Comparison of ENCODE assay signal across 9 cellular contexts in the genomic region with DNA sequence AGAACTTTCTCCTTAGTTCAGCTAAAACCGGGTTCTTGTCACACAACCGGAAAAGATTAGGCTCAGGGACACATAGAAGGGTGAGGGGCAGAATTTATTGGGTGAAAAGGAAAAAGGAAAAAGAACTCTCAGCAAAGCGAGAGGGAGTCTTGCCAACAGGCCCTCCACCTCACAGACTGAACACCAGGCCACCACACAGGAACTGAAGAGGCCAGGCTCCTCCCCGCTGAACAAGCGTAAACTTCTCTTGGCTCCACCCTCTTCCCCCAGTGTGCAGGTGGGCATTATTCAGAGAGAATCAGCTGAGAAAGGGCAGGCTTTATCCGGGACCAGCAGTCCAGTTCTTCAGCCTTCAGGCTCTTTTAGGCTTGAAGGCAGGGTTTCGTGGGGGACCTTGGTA.
DNase-seq lines count a peak whose midpoint lies in the region; ATAC-seq, FAIRE-seq and TF ChIP-seq lines count a peak whose summit lies in the region.
"Had no signal": no experiment of that assay in that cellular context is flagged by ENCODE, and none has a peak within 500 bp of the region (broad histone marks: within the 10 kb centered on the region; RNA-seq: fewer than 3 reads in every experiment).

No MANE protein-coding gene starts in this region.

- H3K4me1 ChIP-seq in right lobe of liver (no peaks in the 10 kb centered on the region), HepG2 (ENCODE audit: insufficient read depth, low read length) (peaks cover 23% of the 10 kb centered on the region), psoas muscle (no peaks in the 10 kb centered on the region)

- DNase-seq in right lobe of liver (peak in 1 of 3 donors; percentile 32), HepG2 (ENCODE audit: low spot score) (no peak), memory B cell (ENCODE audit: low spot score in 2 of 2) (peak; percentile 54 to 55), psoas muscle (no peak), NCI-H1930 (lab: John Stamatoyannopoulos, UW) (no peak), AML-193 (lab: John Stamatoyannopoulos, UW) (no peak)
- peak; percentile 12 to 26 for DNase-seq in activated CD4-positive, alpha-beta T cell treated with anti-CD3 and anti-CD28 coated beads for 4 hours

- no peaks in the 10 kb centered on the region for H3K9me3 ChIP-seq in right lobe of liver
- no peaks in the 10 kb centered on the region for H3K9me3 ChIP-seq in HepG2 (ENCODE audit: low read length)
- no peaks in the 10 kb centered on the region for H3K9me3 ChIP-seq in psoas muscle

- CTCF ChIA-PET in HepG2 (lab: Yijun Ruan, JAX; ENCODE audit: low intra/inter-chr PET ratio, low total read pairs), result no interaction called here

- H3K4me1 Mint-ChIP-seq in memory B cell, result peaks cover 29% of the 10 kb centered on the region

- in situ Hi-C loops in HepG2 (cut with HindIII; ENCODE audit: extremely low pct_ligation_motif_present, low pct_unique_long_range_greater_than_20kb), result no loop called here

- no peaks in the 10 kb centered on the region for H4K20me1 ChIP-seq in HepG2 (ENCODE audit: insufficient read depth, low read length)

- POLR2A ChIA-PET in HepG2 (lab: Yijun Ruan, JAX), result no interaction called here

- H3K27ac ChIP-seq in right lobe of liver (no peak overlapping the region), HepG2 (ENCODE audit: extremely low read length, insufficient read depth, low read length) (no peak overlapping the region), psoas muscle (no peak overlapping the region)

- peaks cover 5% of the 10 kb centered on the region for H3K36me3 Mint-ChIP-seq in memory B cell

- no peak overlapping the region for H2AFZ ChIP-seq in HepG2 (ENCODE audit: low read length)

- FAIRE-seq in HepG2 (lab: Jason Lieb, UNC), result no peak
- FAIRE-seq: G401.6 had no signal

- H3K27me3 Mint-ChIP-seq in memory B cell, result no peaks in the 10 kb centered on the region

- TF ChIP-seq POLR2A in right lobe of liver (IDR thresholded peaks at IDR 0.05) (no peak), HepG2 (IDR thresholded peaks at IDR 0.05; ENCODE audit: insufficient read depth in 1 of 2, low read depth in 2 of 2, low read length in 2 of 2) (no peak)

- intact Hi-C loops in right lobe of liver (cut with DNase I), result no loop called here
- intact Hi-C loops in HepG2 (cut with micrococcal nuclease; ENCODE audit: unreplicated experiment), result no loop called here
- intact Hi-C loops in psoas muscle (cut with DNase I), result no loop called here

- no peak overlapping the region for H3K4me3 ChIP-seq in right lobe of liver
- no peak overlapping the region for H3K4me3 ChIP-seq in HepG2 (replicated peaks in 1 of 3; ENCODE audit: insufficient read depth in 1 of 3, low read depth in 2 of 3, low read length in 3 of 3)
- H3K4me3 ChIP-seq in psoas muscle, result no peak overlapping the region

- no peak for TF ChIP-seq RAD21 in HepG2 (CRISPR knock-in tag; IDR thresholded peaks at IDR 0.05)

- H3K9me3 Mint-ChIP-seq in memory B cell, result no peaks in the 10 kb centered on the region

- 45% methylated on average over 7 of the region's 7 CpGs for WGBS in right lobe of liver (ENCODE audit: insufficient coverage, low coverage, low lambda C conversion rate, missing lambda C conversion rate)
- 89% methylated on average over 7 of the region's 7 CpGs for WGBS in HepG2 (ENCODE audit: low lambda C conversion rate)
- WGBS in psoas muscle, 3 donors, result 70 to 82% (median 75%) methylated on average over 7 of the region's 7 CpGs

- no peak overlapping the region for H3K4me2 ChIP-seq in HepG2 (ENCODE audit: low read depth, low read length)

- H3K79me2 ChIP-seq in HepG2 (ENCODE audit: insufficient read depth, low read length), result no peaks in the 10 kb centered on the region

- no peaks in the 10 kb centered on the region for H3K36me3 ChIP-seq in right lobe of liver
- no peaks in the 10 kb centered on the region for H3K36me3 ChIP-seq in HepG2 (replicated peaks in 1 of 2; ENCODE audit: control insufficient read depth in 1 of 2, insufficient read depth in 2 of 2, low read length in 2 of 2)
- H3K36me3 ChIP-seq in psoas muscle (ENCODE audit: insufficient read depth in 1 of 2, low read depth in 1 of 2), result no peaks in the 10 kb centered on the region

- H3K27ac Mint-ChIP-seq in memory B cell, result peak overlapping the region; percentile 98

- no peak overlapping the region for H3K9ac ChIP-seq in HepG2 (ENCODE audit: insufficient read depth, low read depth, low read length)

- TF ChIP-seq CTCF in right lobe of liver (IDR thresholded peaks at IDR 0.05) (no peak), HepG2 (CRISPR knock-in tag; IDR thresholded peaks at IDR 0.05) (no peak), psoas muscle (IDR thresholded peaks at IDR 0.05) (no peak)

- TF ChIP-seq EP300 in HepG2 (IDR thresholded peaks at IDR 0.05; ENCODE audit: low read depth in 2 of 2, low read length in 2 of 2) (no peak), HepG2 (CRISPR knock-in tag; IDR thresholded peaks at IDR 0.05; ENCODE audit: borderline replicate concordance) (no peak)

- H3K27me3 ChIP-seq in right lobe of liver (no peaks in the 10 kb centered on the region), HepG2 (ENCODE audit: control insufficient read depth in 1 of 2, insufficient read depth in 2 of 2, low read length in 2 of 2) (no peaks in the 10 kb centered on the region), psoas muscle (ENCODE audit: insufficient read depth in 3 of 3, low read length in 2 of 3) (no peaks in the 10 kb centered on the region)

- BruUV-seq in HepG2 (replicated peaks; lab: Mats Ljungman, UMichigan), result no TSS peak

- ATAC-seq in right lobe of liver, result peak; percentile 50 to 76 (median 73)
- no peak; the same call in 2 of the 3 replicates for ATAC-seq in HepG2
- ATAC-seq in HG03064 (IDR thresholded peaks at IDR 0.05; ENCODE audit: low read depth, unreplicated experiment), result peak; percentile 64
- peak; percentile 93 for ATAC-seq in memory B cell (ENCODE audit: low read depth)
- ATAC-seq in psoas muscle, result no peak

- H3K4me3 Mint-ChIP-seq in memory B cell, result peak overlapping the region; percentile 71

TF ChIP-seq in HepG2, 621 proteins besides CTCF, POLR2A, EP300 and RAD21:
- TF ChIP-seq MAFG (CRISPR knock-in tag; IDR thresholded peaks at IDR 0.05), result no peak
- TF ChIP-seq PHF8 (CRISPR knock-in tag; IDR thresholded peaks at IDR 0.05), result no peak
- TF ChIP-seq, protein P1, sequence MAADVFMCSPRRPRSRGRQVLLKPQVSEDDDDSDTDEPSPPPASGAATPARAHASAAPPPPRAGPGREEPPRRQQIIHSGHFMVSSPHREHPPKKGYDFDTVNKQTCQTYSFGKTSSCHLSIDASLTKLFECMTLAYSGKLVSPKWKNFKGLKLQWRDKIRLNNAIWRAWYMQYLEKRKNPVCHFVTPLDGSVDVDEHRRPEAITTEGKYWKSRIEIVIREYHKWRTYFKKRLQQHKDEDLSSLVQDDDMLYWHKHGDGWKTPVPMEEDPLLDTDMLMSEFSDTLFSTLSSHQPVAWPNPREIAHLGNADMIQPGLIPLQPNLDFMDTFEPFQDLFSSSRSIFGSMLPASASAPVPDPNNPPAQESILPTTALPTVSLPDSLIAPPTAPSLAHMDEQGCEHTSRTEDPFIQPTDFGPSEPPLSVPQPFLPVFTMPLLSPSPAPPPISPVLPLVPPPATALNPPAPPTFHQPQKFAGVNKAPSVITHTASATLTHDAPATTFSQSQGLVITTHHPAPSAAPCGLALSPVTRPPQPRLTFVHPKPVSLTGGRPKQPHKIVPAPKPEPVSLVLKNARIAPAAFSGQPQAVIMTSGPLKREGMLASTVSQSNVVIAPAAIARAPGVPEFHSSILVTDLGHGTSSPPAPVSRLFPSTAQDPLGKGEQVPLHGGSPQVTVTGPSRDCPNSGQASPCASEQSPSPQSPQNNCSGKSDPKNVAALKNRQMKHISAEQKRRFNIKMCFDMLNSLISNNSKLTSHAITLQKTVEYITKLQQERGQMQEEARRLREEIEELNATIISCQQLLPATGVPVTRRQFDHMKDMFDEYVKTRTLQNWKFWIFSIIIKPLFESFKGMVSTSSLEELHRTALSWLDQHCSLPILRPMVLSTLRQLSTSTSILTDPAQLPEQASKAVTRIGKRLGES (CRISPR knock-in tag; IDR thresholded peaks at IDR 0.05; ENCODE audit: borderline replicate concordance), result no peak
- no peak for TF ChIP-seq ZNF782 (CRISPR knock-in tag; IDR thresholded peaks at IDR 0.05; ENCODE audit: borderline replicate concordance)
- no peak for TF ChIP-seq PAX8 (CRISPR knock-in tag; IDR thresholded peaks at IDR 0.05; ENCODE audit: borderline replicate concordance)
- TF ChIP-seq NFIC (IDR thresholded peaks at IDR 0.05; ENCODE audit: low read length), result no peak
- TF ChIP-seq KLF11 (CRISPR knock-in tag; IDR thresholded peaks at IDR 0.05), result no peak
TF ChIP-seq in HepG2: peak in this region for 0.

Comparison
In these comparisons a context has a peak if more than half of its experiments do, and no peak if none do; other contexts are left out.
1. ATAC-seq: peak in right lobe of liver (4 of 4), HG03064 (single experiment) and memory B cell (single experiment); none in HepG2 (single experiment) and psoas muscle (0 of 4).
2. DNase-seq: peak in activated CD4-positive, alpha-beta T cell treated with anti-CD3 and anti-CD28 coated beads for 4 hours (2 of 2) and memory B cell (2 of 2); none in HepG2 (single experiment), psoas muscle (0 of 2), NCI-H1930 (0 of 2) and AML-193 (0 of 2).